ENCODE assay signal across 25 cellular contexts in genomic region chr9:90421786-90422185, GRCh38.
"Had no signal": no experiment of that assay in that cellular context is flagged by ENCODE, and none has a peak within 500 bp of the region (broad histone marks: within the 10 kb centered on the region; RNA-seq: fewer than 3 reads in every experiment).

No MANE protein-coding gene starts in this region.

- H3K4me3 ChIP-seq: K562 had no signal

- DNase-seq: activated CD4-positive, alpha-beta memory T cell treated with anti-CD3 and anti-CD28 coated beads, Interleukin-2, amount 10 ng/mL, durations not matched to agents 7 days and 5 days; activated CD4-positive, alpha-beta T cell treated with anti-CD3 and anti-CD28 coated beads for 1 hour; activated CD4-positive, alpha-beta T cell treated with anti-CD3 and anti-CD28 coated beads for 48 hours; activated CD4-positive, CD25-positive, alpha-beta regulatory T cell; activated CD8-positive, alpha-beta memory T cell treated with anti-CD3 and anti-CD28 coated beads for 24 hours; activated CD8-positive, alpha-beta memory T cell treated with anti-CD3 and anti-CD28 coated beads, Interleukin-2, amount 10 ng/mL, durations not matched to agents 7 days and 5 days; activated CD8-positive, alpha-beta memory T cell treated with anti-CD3 and anti-CD28 coated beads, Interleukin-2, amount 50 U/mL, for 48 hours; activated effector memory CD4-positive, alpha-beta T cell treated with Interleukin-2 at 50 U/mL for 16 hours; activated naive CD4-positive, alpha-beta T cell treated with anti-CD3 and anti-CD28 coated beads, Interleukin-2, amount 10 ng/mL, durations not matched to agents 7 days and 5 days; activated naive CD8-positive, alpha-beta T cell treated with anti-CD3 and anti-CD28 coated beads, Interleukin-2, amount 50 U/mL, for 24 hours; activated T-cell treated with anti-CD3 and anti-CD28 coated beads, Interleukin-2, amount 50 U/mL, for 48 hours; anterior cingulate cortex; NCI-H1436 treated with DMSO at 0.1 percent for 48 hours; NCI-H187; NCI-H2029 treated with DMSO at 0.1 percent for 48 hours; NCI-H2107; NCI-H2171; OCI-M1; Right ventricle myocardium superior; SW 1271; T-helper 1 cell; T-helper 2 cell; T-helper 9 cell; WERI-Rb-1 had no signal

- H3K36me3 ChIP-seq: WERI-Rb-1 had no signal

- ATAC-seq: activated CD8-positive, alpha-beta memory T cell treated with anti-CD3 and anti-CD28 coated beads, Interleukin-2, amount 10 ng/mL, durations not matched to agents 7 days and 5 days; activated naive CD8-positive, alpha-beta T cell treated with anti-CD3 and anti-CD28 coated beads, Interleukin-2, amount 50 U/mL, for 24 hours; K562 had no signal
